Comparison of ENCODE assay signal across 1 cellular context in the genomic region with DNA sequence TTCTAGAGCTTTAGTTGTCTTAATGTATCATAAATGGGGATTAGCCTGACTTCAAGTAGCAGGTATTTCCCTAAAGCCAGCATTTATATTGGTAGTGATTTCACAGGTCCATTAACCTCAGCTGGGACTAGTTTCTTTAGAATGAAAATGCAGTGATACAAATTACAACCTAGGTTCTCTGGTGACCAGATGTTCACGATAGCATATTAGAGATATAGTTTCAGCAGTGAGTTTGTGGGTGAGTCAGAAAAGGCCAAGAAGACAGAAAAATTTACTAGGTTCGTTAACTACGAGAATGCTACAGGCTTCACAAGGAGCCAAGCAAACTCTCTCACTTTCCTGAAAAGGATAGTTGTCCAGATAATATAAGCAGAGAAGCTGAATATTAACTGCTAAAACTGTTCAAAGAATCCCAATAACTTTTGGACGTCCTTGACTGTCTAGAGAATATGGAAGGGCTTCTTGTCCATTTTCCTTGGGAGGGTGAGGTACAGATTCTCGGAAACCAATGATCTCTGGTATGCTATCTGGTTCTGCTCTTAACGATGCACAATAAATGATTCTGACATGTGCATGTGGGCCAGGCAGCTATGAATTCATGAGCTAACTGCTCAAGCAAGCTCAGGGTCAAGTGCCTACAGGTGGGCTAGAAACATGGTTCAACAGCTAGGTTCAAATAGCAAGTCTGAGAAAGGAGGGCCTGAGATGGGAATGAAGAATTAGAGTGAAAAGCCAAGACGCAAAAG.
A peak's percentile ranks its signal among the peaks of the same experiment; 100 is the strongest.
TF ChIP-seq lines count a peak whose summit lies in the region.

No MANE protein-coding gene starts in this region.

TF ChIP-seq in SK-N-SH, 30 proteins besides CTCF, POLR2A, EP300 and RAD21 (continued from another document):
- TF ChIP-seq FOXM1 (IDR thresholded peaks at IDR 0.05; ENCODE audit: low read depth) = peak; percentile 48; the same call in 1 of the 2 replicates
- TF ChIP-seq POLR2AphosphoS5 (IDR thresholded peaks at IDR 0.05; ENCODE audit: low read depth, low read length) = peak; percentile 43; the same call in 1 of the 2 replicates
- peak; percentile 91 for TF ChIP-seq TCF12 (IDR thresholded peaks at IDR 0.05)
- no peak for TF ChIP-seq CHD2 (IDR thresholded peaks at IDR 0.05; ENCODE audit: low read length, partially characterized antibody)
- peak; percentile 58; the same call in 1 of the 2 replicates for TF ChIP-seq TEAD4 (IDR thresholded peaks at IDR 0.05; ENCODE audit: borderline replicate concordance, insufficient read depth)
- TF ChIP-seq JUND (IDR thresholded peaks at IDR 0.05) = peak; percentile 52
